Comparison of ENCODE assay signal across 1 cellular context in the genomic region with DNA sequence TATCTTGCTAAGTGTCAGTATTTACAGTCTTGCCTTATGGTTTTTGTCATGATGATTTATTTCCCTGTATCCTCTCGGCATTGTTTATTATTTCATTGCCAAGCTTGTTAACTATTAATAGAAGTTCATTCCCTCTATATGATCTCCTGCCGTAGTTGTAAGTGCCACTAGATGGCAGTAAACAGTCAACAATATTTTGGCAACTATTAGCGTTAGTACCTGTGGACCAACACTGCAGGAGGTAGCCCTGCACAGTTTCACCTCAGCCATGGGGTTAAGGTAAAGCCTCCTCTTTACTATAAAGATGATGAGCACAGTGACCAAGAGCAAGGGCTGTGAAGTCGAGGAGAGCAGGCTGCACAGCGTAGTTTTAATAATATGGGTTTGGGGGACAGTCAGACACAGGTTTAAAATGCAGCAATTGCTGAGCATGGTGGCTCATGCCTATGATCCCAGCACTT.
A peak's percentile ranks its signal among the peaks of the same experiment; 100 is the strongest.
TF ChIP-seq lines count a peak whose summit lies in the region.

No MANE protein-coding gene starts in this region.

TF ChIP-seq in HCT116, 20 proteins besides CTCF, POLR2A, EP300 and RAD21 (continued from another document):
- TF ChIP-seq ZNF274 (IDR thresholded peaks at IDR 0.05; ENCODE audit: low read depth, low read length): no peak
- TF ChIP-seq JUND (IDR thresholded peaks at IDR 0.05): no peak
- TF ChIP-seq CEBPB (IDR thresholded peaks at IDR 0.05; ENCODE audit: low read depth): no peak
- 0 out of 2 replicates have a peak, but pooled peaks have one; percentile 18 for TF ChIP-seq SRF (IDR thresholded peaks at IDR 0.05; ENCODE audit: low read depth)
- no peak for TF ChIP-seq SP1 (IDR thresholded peaks at IDR 0.05; ENCODE audit: low read depth)
- TF ChIP-seq EGR1 (IDR thresholded peaks at IDR 0.05; ENCODE audit: low read depth): no peak
- no peak for TF ChIP-seq EZH2 (IDR thresholded peaks at IDR 0.05)
- TF ChIP-seq, protein P1, sequence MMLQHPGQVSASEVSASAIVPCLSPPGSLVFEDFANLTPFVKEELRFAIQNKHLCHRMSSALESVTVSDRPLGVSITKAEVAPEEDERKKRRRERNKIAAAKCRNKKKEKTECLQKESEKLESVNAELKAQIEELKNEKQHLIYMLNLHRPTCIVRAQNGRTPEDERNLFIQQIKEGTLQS (IDR thresholded peaks at IDR 0.05): no peak
TF ChIP-seq in HCT116: peak in this region for 2.
